1 cellular context compared by ENCODE assay signal in genomic region chr1:154955718-154956513, GRCh38.
A peak's percentile ranks its signal among the peaks of the same experiment; 100 is the strongest.
TF ChIP-seq lines count a peak whose summit lies in the region.

TSS of gene PBXIP1 (minus strand) at chr1:154956099. CDS start at chr1:154953721, 2,378 bp downstream.

TF ChIP-seq in GM12878, 131 proteins besides CTCF, POLR2A, EP300 and RAD21 (continued from another document):
- TF ChIP-seq TCF12 (IDR thresholded peaks at IDR 0.05; ENCODE audit: low read depth, low read length) (0 out of 2 replicates have a peak, but pooled peaks have one; percentile 16), ZBTB4 (CRISPR knock-in tag; IDR thresholded peaks at IDR 0.05) (no peak), SREBF2 (IDR thresholded peaks at IDR 0.05; ENCODE audit: low read length) (no peak), HDGF (IDR thresholded peaks at IDR 0.05) (no peak), BCL11A (IDR thresholded peaks at IDR 0.05; ENCODE audit: low read depth, low read length) (no peak), ELK1 (IDR thresholded peaks at IDR 0.05; ENCODE audit: low read depth, low read length) (0 out of 2 replicates have a peak, but pooled peaks have one; percentile 2), RELB (IDR thresholded peaks at IDR 0.05; ENCODE audit: low read depth) (peak; percentile 55; the same call in 1 of the 2 replicates), SRF (IDR thresholded peaks at IDR 0.05; ENCODE audit: low read depth in 2 of 2, low read length in 2 of 2) (no peak), TAF1 (IDR thresholded peaks at IDR 0.05; ENCODE audit: borderline replicate concordance, low read depth, low read length) (no peak), SMAD1 (IDR thresholded peaks at IDR 0.05; ENCODE audit: low read depth, partially characterized antibody) (no peak), ZNF217 (IDR thresholded peaks at IDR 0.05) (no peak), NR2C1 (IDR thresholded peaks at IDR 0.05) (no peak), CBX3 (IDR thresholded peaks at IDR 0.05; ENCODE audit: borderline replicate concordance, low read depth) (no peak), HDAC6 (IDR thresholded peaks at IDR 0.05; ENCODE audit: unreplicated experiment) (no peak), POLR2AphosphoS5 (IDR thresholded peaks at IDR 0.05; ENCODE audit: low read length) (no peak; the same call in none of the 2 replicates), USF1 (IDR thresholded peaks at IDR 0.05; ENCODE audit: borderline replicate concordance, extremely low read length, insufficient read depth, low read depth, low read length) (peak; percentile 39)
TF ChIP-seq in GM12878: peak in this region for 17.
